In the genomic region with DNA sequence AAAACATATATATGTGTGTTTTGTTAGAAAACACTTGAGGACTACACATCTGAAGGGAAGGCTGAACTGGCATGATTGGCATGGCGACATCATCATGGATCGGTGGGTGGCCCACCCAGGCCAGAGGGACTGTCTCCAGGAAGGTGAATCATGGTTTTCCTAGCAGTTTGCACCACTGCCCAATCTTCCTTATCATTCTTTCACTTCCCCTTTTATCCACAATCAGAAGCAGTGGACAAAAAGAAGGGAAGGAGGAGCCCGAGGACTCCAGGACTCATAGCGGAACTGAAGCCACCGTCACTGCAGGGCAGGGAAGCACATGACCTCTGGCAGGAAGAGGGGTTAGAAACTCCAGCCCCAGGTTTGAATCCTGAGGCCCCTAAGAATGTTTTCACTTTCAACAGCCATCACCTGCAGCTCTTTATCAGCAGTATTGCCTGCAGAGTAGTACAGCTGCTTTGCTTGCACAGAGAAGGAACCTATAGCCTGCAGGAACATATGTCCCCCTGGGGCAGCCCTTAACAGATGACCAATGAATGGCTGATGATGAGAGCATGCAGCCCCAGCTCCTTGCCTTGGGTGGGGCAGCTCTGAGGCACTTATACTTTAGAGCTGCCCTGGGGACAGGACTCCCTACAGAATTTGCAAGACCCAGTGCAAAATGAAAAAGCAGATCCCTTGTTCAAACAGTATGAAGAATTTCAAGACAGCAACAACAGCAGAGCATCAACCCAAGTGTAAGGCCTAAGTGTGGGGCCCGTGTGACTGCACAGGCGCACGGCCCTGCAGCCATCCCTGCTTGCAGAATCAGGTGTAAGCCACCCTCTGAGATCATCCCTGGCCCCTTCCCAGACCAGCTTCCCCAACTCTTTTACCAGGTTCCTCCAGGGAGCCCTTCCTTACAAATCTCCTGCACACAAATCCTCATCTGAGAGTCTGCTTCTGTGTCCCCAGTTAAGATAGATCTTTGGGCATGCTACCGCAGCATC, we compare ENCODE assay signal across 8 cellular contexts.
A peak's percentile ranks its signal among the peaks of the same experiment; 100 is the strongest.
DNase-seq lines count a peak whose midpoint lies in the region; ATAC-seq and TF ChIP-seq lines count a peak whose summit lies in the region.

No MANE protein-coding gene starts in this region.

- POLR2A ChIA-PET in CD4-positive, alpha-beta T cell (lab: Charles Lee) = no interaction called here

- peak; percentile 76 for DNase-seq in islet precursor cell
- no peak for DNase-seq in CD4-positive, alpha-beta T cell
- no peak for DNase-seq in DMS53 (lab: John Stamatoyannopoulos, UW)
- no peak for DNase-seq in DMS153 (lab: John Stamatoyannopoulos, UW)
- DNase-seq in NCI-H82 (lab: John Stamatoyannopoulos, UW) = no peak

- H3K27ac ChIP-seq in CD4-positive, alpha-beta T cell (ENCODE audit: low read depth, low read length) = no peak overlapping the region

- ATAC-seq in GM18511 (IDR thresholded peaks at IDR 0.05; ENCODE audit: unreplicated experiment) (peak; percentile 86), HG02938 (IDR thresholded peaks at IDR 0.05; ENCODE audit: unreplicated experiment) (peak; percentile 55), SK-N-SH treated with all-trans-retinoic acid at 6 μM for 48 hours (peak; percentile 40)
- no peak for ATAC-seq in CD4-positive, alpha-beta T cell (ENCODE audit: poor library complexity)

- intact Hi-C loops in CD4-positive, alpha-beta T cell (cut with DNase I, micrococcal nuclease) = loop anchor here in 1 of 2 experiments (5.0 kb wide), 1 partner anchor 71 kb away; no protein-coding TSS in a partner anchor

- H3K9me3 Mint-ChIP-seq in CD4-positive, alpha-beta T cell = no peaks in the 10 kb centered on the region

- no peaks in the 10 kb centered on the region for H3K27me3 ChIP-seq in CD4-positive, alpha-beta T cell (ENCODE audit: control insufficient read depth, insufficient read depth, low read length)

- H3K27me3 Mint-ChIP-seq in CD4-positive, alpha-beta T cell = no peaks in the 10 kb centered on the region

- CTCF ChIA-PET in CD4-positive, alpha-beta T cell (lab: Charles Lee) = no interaction called here

- H3K4me1 Mint-ChIP-seq in CD4-positive, alpha-beta T cell (ENCODE audit: low read depth) = peaks cover 33% of the 10 kb centered on the region

- no peak overlapping the region for H3K27ac Mint-ChIP-seq in CD4-positive, alpha-beta T cell

- H3K9me3 ChIP-seq in CD4-positive, alpha-beta T cell (ENCODE audit: control insufficient read depth, low read length) = no peaks in the 10 kb centered on the region

- H3K4me3 Mint-ChIP-seq in CD4-positive, alpha-beta T cell = no peak overlapping the region

- TF ChIP-seq CTCF in CD4-positive, alpha-beta T cell (IDR thresholded peaks at IDR 0.05) = no peak

- H3K36me3 Mint-ChIP-seq in CD4-positive, alpha-beta T cell (ENCODE audit: low read depth) = no peaks in the 10 kb centered on the region

TF ChIP-seq in SK-N-SH treated with all-trans-retinoic acid at 6 μM for 48 hours, 23 proteins besides CTCF, POLR2A, EP300 and RAD21 (continues in another document):
- TF ChIP-seq ZNF565 (CRISPR knock-in tag; conservative IDR thresholded peaks at IDR 0.05; ENCODE audit: low read depth) (no peak), TCF4 (CRISPR knock-in tag; IDR thresholded peaks at IDR 0.05; ENCODE audit: borderline replicate concordance) (no peak), TOX (CRISPR knock-in tag; IDR thresholded peaks at IDR 0.05; ENCODE audit: borderline replicate concordance) (no peak), ZFP30 (CRISPR knock-in tag; IDR thresholded peaks at IDR 0.05) (no peak), ZFP3 (CRISPR knock-in tag; IDR thresholded peaks at IDR 0.05) (no peak), PPARA (CRISPR knock-in tag; IDR thresholded peaks at IDR 0.05; ENCODE audit: borderline replicate concordance) (no peak), ESRRG (CRISPR knock-in tag; IDR thresholded peaks at IDR 0.05) (no peak), ZNF8 (CRISPR knock-in tag; IDR thresholded peaks at IDR 0.05) (no peak), ZNF70 (CRISPR knock-in tag; IDR thresholded peaks at IDR 0.05) (no peak), ARNTL (CRISPR knock-in tag; IDR thresholded peaks at IDR 0.05; ENCODE audit: borderline replicate concordance, low read depth) (no peak), BACH2 (CRISPR knock-in tag; IDR thresholded peaks at IDR 0.05; ENCODE audit: borderline replicate concordance) (no peak), OSR1 (CRISPR knock-in tag; IDR thresholded peaks at IDR 0.05) (no peak), ZC3H10 (CRISPR knock-in tag; IDR thresholded peaks at IDR 0.05) (no peak), ISL1 (CRISPR knock-in tag; IDR thresholded peaks at IDR 0.05) (no peak), SNAI2 (CRISPR knock-in tag; IDR thresholded peaks at IDR 0.05) (no peak)
- TF ChIP-seq, protein P1, sequence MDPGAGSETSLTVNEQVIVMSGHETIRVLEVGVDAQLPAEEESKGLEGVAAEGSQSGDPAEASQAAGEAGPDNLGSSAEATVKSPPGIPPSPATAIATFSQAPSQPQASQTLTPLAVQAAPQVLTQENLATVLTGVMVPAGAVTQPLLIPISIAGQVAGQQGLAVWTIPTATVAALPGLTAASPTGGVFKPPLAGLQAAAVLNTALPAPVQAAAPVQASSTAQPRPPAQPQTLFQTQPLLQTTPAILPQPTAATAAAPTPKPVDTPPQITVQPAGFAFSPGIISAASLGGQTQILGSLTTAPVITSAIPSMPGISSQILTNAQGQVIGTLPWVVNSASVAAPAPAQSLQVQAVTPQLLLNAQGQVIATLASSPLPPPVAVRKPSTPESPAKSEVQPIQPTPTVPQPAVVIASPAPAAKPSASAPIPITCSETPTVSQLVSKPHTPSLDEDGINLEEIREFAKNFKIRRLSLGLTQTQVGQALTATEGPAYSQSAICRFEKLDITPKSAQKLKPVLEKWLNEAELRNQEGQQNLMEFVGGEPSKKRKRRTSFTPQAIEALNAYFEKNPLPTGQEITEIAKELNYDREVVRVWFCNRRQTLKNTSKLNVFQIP (CRISPR knock-in tag; IDR thresholded peaks at IDR 0.05; ENCODE audit: borderline replicate concordance, low read depth) = no peak
- TF ChIP-seq, protein P2, sequence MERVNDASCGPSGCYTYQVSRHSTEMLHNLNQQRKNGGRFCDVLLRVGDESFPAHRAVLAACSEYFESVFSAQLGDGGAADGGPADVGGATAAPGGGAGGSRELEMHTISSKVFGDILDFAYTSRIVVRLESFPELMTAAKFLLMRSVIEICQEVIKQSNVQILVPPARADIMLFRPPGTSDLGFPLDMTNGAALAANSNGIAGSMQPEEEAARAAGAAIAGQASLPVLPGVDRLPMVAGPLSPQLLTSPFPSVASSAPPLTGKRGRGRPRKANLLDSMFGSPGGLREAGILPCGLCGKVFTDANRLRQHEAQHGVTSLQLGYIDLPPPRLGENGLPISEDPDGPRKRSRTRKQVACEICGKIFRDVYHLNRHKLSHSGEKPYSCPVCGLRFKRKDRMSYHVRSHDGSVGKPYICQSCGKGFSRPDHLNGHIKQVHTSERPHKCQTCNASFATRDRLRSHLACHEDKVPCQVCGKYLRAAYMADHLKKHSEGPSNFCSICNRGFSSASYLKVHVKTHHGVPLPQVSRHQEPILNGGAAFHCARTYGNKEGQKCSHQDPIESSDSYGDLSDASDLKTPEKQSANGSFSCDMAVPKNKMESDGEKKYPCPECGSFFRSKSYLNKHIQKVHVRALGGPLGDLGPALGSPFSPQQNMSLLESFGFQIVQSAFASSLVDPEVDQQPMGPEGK (CRISPR knock-in tag; IDR thresholded peaks at IDR 0.05; ENCODE audit: borderline replicate concordance) = no peak
- TF ChIP-seq, protein P3, sequence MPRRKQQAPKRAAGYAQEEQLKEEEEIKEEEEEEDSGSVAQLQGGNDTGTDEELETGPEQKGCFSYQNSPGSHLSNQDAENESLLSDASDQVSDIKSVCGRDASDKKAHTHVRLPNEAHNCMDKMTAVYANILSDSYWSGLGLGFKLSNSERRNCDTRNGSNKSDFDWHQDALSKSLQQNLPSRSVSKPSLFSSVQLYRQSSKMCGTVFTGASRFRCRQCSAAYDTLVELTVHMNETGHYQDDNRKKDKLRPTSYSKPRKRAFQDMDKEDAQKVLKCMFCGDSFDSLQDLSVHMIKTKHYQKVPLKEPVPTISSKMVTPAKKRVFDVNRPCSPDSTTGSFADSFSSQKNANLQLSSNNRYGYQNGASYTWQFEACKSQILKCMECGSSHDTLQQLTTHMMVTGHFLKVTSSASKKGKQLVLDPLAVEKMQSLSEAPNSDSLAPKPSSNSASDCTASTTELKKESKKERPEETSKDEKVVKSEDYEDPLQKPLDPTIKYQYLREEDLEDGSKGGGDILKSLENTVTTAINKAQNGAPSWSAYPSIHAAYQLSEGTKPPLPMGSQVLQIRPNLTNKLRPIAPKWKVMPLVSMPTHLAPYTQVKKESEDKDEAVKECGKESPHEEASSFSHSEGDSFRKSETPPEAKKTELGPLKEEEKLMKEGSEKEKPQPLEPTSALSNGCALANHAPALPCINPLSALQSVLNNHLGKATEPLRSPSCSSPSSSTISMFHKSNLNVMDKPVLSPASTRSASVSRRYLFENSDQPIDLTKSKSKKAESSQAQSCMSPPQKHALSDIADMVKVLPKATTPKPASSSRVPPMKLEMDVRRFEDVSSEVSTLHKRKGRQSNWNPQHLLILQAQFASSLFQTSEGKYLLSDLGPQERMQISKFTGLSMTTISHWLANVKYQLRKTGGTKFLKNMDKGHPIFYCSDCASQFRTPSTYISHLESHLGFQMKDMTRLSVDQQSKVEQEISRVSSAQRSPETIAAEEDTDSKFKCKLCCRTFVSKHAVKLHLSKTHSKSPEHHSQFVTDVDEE (CRISPR knock-in tag; IDR thresholded peaks at IDR 0.05) = no peak
- TF ChIP-seq, protein P4, sequence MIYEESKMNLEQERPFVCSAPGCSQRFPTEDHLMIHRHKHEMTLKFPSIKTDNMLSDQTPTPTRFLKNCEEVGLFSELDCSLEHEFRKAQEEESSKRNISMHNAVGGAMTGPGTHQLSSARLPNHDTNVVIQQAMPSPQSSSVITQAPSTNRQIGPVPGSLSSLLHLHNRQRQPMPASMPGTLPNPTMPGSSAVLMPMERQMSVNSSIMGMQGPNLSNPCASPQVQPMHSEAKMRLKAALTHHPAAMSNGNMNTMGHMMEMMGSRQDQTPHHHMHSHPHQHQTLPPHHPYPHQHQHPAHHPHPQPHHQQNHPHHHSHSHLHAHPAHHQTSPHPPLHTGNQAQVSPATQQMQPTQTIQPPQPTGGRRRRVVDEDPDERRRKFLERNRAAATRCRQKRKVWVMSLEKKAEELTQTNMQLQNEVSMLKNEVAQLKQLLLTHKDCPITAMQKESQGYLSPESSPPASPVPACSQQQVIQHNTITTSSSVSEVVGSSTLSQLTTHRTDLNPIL (CRISPR knock-in tag; IDR thresholded peaks at IDR 0.05; ENCODE audit: low read depth) = no peak
